28 cellular contexts compared by ENCODE assay signal in genomic region chr12:122929812-122930211, GRCh38.
"Had no signal": no experiment of that assay in that cellular context is flagged by ENCODE, and none has a peak within 500 bp of the region (broad histone marks: within the 10 kb centered on the region; RNA-seq: fewer than 3 reads in every experiment).

No MANE protein-coding gene starts in this region.

- H3K36me3 Mint-ChIP-seq: activated naive CD4-positive, alpha-beta T cell treated with anti-CD3 and anti-CD28 coated beads, Interleukin-2, amount 50 U/mL, for 72 hours had no signal

- H3K36me3 ChIP-seq: cardiac muscle cell, neutrophil, ovary, right lobe of liver, thoracic aorta, vagina had no signal

- ATAC-seq: activated CD8-positive, alpha-beta T cell treated with anti-CD3 and anti-CD28 coated beads for 36 hours; activated naive CD4-positive, alpha-beta T cell treated with anti-CD3 and anti-CD28 coated beads, Interleukin-2, amount 50 U/mL, for 72 hours; body of pancreas; left cardiac atrium had no signal

- H3K4me3 ChIP-seq: body of pancreas, cardiac muscle cell, coronary artery, ovary, right lobe of liver, skin epidermis, thoracic aorta, vagina had no signal

- H3K27ac Mint-ChIP-seq: activated B cell treated with CpG ODN at 0.5 μM for 24 hours; activated CD8-positive, alpha-beta T cell treated with anti-CD3 and anti-CD28 coated beads for 36 hours; activated naive CD4-positive, alpha-beta T cell treated with anti-CD3 and anti-CD28 coated beads, Interleukin-2, amount 50 U/mL, for 72 hours; progenitor cell of endocrine pancreas; stimulated activated naive CD8-positive, alpha-beta T cell treated with anti-CD3 and anti-CD28 coated beads, Interleukin-15, Interleukin-2, amounts not matched to agents 100 ng/mL and 50 ng/mL, for 24 hours; T-helper 2 cell treated with Interferon-gamma antibody and Interleukin-4, amounts not matched to agents 5 μg/mL and 100 μg/mL, for 36 hours had no signal

- H3K27ac ChIP-seq: body of pancreas, cardiac muscle cell, coronary artery, neutrophil, ovary, thoracic aorta, vagina had no signal

- DNase-seq: activated B cell treated with CpG ODN at 0.5 μM for 24 hours; activated CD4-positive, alpha-beta T cell treated with anti-CD3 and anti-CD28 coated beads, Interleukin-2, amount 50 U/mL, for 1 hour; activated CD8-positive, alpha-beta T cell treated with anti-CD3 and anti-CD28 coated beads for 36 hours; activated naive CD4-positive, alpha-beta T cell; activated T-cell treated with anti-CD3 and anti-CD28 coated beads, Interleukin-2, amount 50 U/mL, for 48 hours; aorta; body of pancreas; foreskin fibroblast; head of caudate nucleus; hippocampal formation; left cardiac atrium; mammary epithelial cell; ovary; right lobe of liver; stimulated activated CD4-positive, alpha-beta T cell treated with anti-CD3 and anti-CD28 coated beads, Interleukin-12 subunit alpha, Interleukin-12 subunit beta, amount 100 ng/mL, for 4 hours; stimulated activated CD4-positive, alpha-beta T cell treated with anti-CD3 and anti-CD28 coated beads, Interleukin-4, amount 100 ng/mL, for 1 hour; trophoblast cell had no signal

- H3K4me3 Mint-ChIP-seq: activated B cell treated with CpG ODN at 0.5 μM for 24 hours; activated CD8-positive, alpha-beta T cell treated with anti-CD3 and anti-CD28 coated beads for 36 hours; nephron; stimulated activated naive CD8-positive, alpha-beta T cell treated with anti-CD3 and anti-CD28 coated beads, Interleukin-15, Interleukin-2, amounts not matched to agents 100 ng/mL and 50 ng/mL, for 24 hours; T-helper 2 cell treated with Interferon-gamma antibody and Interleukin-4, amounts not matched to agents 5 μg/mL and 100 μg/mL, for 36 hours had no signal

- H3K9me3 ChIP-seq: body of pancreas, neutrophil, ovary, right lobe of liver, thoracic aorta, vagina had no signal

- H3K27me3 ChIP-seq: body of pancreas, cardiac muscle cell, neutrophil, ovary, right lobe of liver, vagina had no signal

- H3K4me1 ChIP-seq: body of pancreas, vagina had no signal

- H3K27me3 Mint-ChIP-seq: activated B cell treated with CpG ODN at 0.5 μM for 24 hours; activated CD8-positive, alpha-beta T cell treated with anti-CD3 and anti-CD28 coated beads for 36 hours; progenitor cell of endocrine pancreas; stimulated activated naive CD8-positive, alpha-beta T cell treated with anti-CD3 and anti-CD28 coated beads, Interleukin-15, Interleukin-2, amounts not matched to agents 100 ng/mL and 50 ng/mL, for 24 hours had no signal

- H3K9me3 Mint-ChIP-seq: activated B cell treated with CpG ODN at 0.5 μM for 24 hours; activated CD8-positive, alpha-beta T cell treated with anti-CD3 and anti-CD28 coated beads for 36 hours; activated naive CD4-positive, alpha-beta T cell treated with anti-CD3 and anti-CD28 coated beads, Interleukin-2, amount 50 U/mL, for 72 hours; nephron; stimulated activated naive CD8-positive, alpha-beta T cell treated with anti-CD3 and anti-CD28 coated beads, Interleukin-15, Interleukin-2, amounts not matched to agents 100 ng/mL and 50 ng/mL, for 24 hours; T-helper 2 cell treated with Interferon-gamma antibody and Interleukin-4, amounts not matched to agents 5 μg/mL and 100 μg/mL, for 36 hours had no signal
